In the genomic region with DNA sequence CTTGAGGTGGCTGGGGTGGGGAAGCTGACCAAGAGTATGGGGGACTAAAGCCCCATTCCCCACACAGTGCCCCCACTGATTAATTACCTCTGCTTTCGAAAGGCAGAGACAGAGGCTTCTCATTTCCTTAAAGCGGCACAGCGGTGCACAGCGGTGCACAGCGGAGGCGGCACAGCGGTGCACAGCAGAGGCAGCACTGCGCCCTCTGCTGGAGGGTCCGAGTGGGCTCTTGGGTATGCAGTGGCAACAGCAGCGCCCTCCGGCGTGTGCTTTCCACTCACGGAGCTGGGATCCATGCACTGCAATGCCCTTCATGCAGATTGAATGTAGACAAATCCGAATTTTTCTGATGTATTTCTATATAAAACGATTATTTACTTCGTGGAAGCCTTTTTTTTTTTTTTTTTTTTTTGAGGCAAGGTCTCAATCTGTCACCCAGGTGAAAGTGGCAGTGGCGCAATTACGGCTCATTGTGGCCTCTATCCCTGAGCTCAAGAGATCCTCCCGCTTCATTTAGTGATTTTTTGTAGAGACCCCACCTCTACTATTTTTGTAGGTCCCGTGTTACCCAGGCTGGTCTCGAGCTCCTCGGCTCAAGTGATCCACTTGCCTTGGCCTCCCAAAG, we compare ENCODE assay signal across 8 cellular contexts. TPM values are rescaled to one million over a fixed set of nuclear protein-coding genes. Genes with fewer than 3 reads are reported as not detected.
DNase-seq lines count a peak whose midpoint lies in the region; ATAC-seq, FAIRE-seq and TF ChIP-seq lines count a peak whose summit lies in the region.

No MANE protein-coding gene starts in this region.

- no peak overlapping the region for H3K27ac Mint-ChIP-seq in nephron

- TF ChIP-seq POLR2A in H1 (IDR thresholded peaks at IDR 0.05; ENCODE audit: control extremely low read depth in 1 of 2, low read depth in 2 of 2, low read length in 2 of 2), result no peak
- no peak for TF ChIP-seq POLR2A in upper lobe of left lung (IDR thresholded peaks at IDR 0.05)

- H3K9me3 Mint-ChIP-seq in nephron, result peaks cover 11% of the 10 kb centered on the region

- no peak overlapping the region for H4K5ac ChIP-seq in H1 (ENCODE audit: insufficient read length, low read depth, low read length)

- no peak overlapping the region for H3K18ac ChIP-seq in H1 (ENCODE audit: extremely low read depth, low read length)

- no peaks in the 10 kb centered on the region for H3K4me1 Mint-ChIP-seq in nephron

- H3K9ac ChIP-seq in Karpas-422 (ENCODE audit: low read length), result no peak overlapping the region
- no peak overlapping the region for H3K9ac ChIP-seq in H1 (replicated peaks in 1 of 4; ENCODE audit: extremely low read depth in 1 of 4, low read depth in 3 of 4, low read length in 3 of 4)

- H3K4me3 ChIP-seq in GM06990 (replicated peaks; ENCODE audit: low read depth, low read length) (no peak overlapping the region), Karpas-422 (ENCODE audit: low read length) (no peak overlapping the region), H1 (ENCODE audit: extremely low read depth in 1 of 4, insufficient read depth in 2 of 4, low read depth in 3 of 4, low read length in 4 of 4) (peak overlapping the region in 1 of 4 experiments; percentile 10; a peak in 1 of 8 replicates), upper lobe of left lung (no peak overlapping the region)

- no peak overlapping the region for H2BK5ac ChIP-seq in H1 (ENCODE audit: low read depth, low read length)

- H3K4me3 Mint-ChIP-seq in nephron, result no peak overlapping the region

- H3K9me2 ChIP-seq in Karpas-422 (replicated peaks; ENCODE audit: insufficient read depth, low read length), result no peaks in the 10 kb centered on the region

- H3K79me2 ChIP-seq in Karpas-422 (ENCODE audit: low read length), result no peaks in the 10 kb centered on the region
- no peaks in the 10 kb centered on the region for H3K79me2 ChIP-seq in H1 (ENCODE audit: control insufficient read depth in 1 of 2, insufficient read depth in 2 of 2, low read length in 2 of 2)

- TF ChIP-seq CTCF in GM06990 (IDR thresholded peaks at IDR 0.05; ENCODE audit: insufficient read depth, low read length, poor library complexity, severe bottlenecking) (peak; percentile 99), H1 (IDR thresholded peaks at IDR 0.05; ENCODE audit: control extremely low read depth in 1 of 3, insufficient read depth in 1 of 3, low read depth in 1 of 3, low read length in 3 of 3) (peak; percentile 87 to 99 (median 91)), nephron (IDR thresholded peaks at IDR 0.05; ENCODE audit: unreplicated experiment in 3 of 3) (peak; percentile 33 to 54 (median 37)), upper lobe of left lung (IDR thresholded peaks at IDR 0.05) (peak in 5 of 6 experiments; percentile 25 to 50 (median 38))

- 30% methylated on average over 19 of the region's 22 CpGs; no CpG with 5 or more reads in 1 of the 2 experiments for WGBS in H1 (ENCODE audit: extremely low coverage in 1 of 2, insufficient coverage in 1 of 2, insufficient read length in 1 of 2, insufficient replicate concordance in 2 of 2, low coverage in 1 of 2, low lambda C conversion rate in 2 of 2, missing lambda C conversion rate in 1 of 2), 2 experiments
- 39 to 45% methylated on average over 16 to 22 of the region's 22 CpGs for WGBS in upper lobe of left lung, 2 donors

- H2BK15ac ChIP-seq in H1 (ENCODE audit: low read length), result no peak overlapping the region

- H3K9me3 ChIP-seq in Karpas-422 (ENCODE audit: low read length) (no peaks in the 10 kb centered on the region), H1 (ENCODE audit: insufficient read depth in 2 of 2, low read depth in 1 of 2, low read length in 1 of 2) (no peaks in the 10 kb centered on the region), upper lobe of left lung (no peaks in the 10 kb centered on the region)

- peak; percentile 67 for DNase-seq in GM06990 (ENCODE audit: extremely low read depth, insufficient read length)
- DNase-seq in Karpas-422, result peak; percentile 91
- peak; percentile 66 to 72 for DNase-seq in activated CD4-positive, alpha-beta T cell treated with anti-CD3 and anti-CD28 coated beads, Interleukin-2, amount 50 U/mL, for 48 hours
- peak in 1 of 2 experiments; percentile 66 for DNase-seq in H1 (ENCODE audit: low read depth in 1 of 2, low spot score in 2 of 2)
- DNase-seq in upper lobe of left lung, result peak; percentile 55 to 60
- no peak for DNase-seq in DMS153 (lab: John Stamatoyannopoulos, UW)

- H3K4ac ChIP-seq in H1 (replicated peaks; ENCODE audit: insufficient read length, low read depth, low read length), result no peak overlapping the region

- H3K14ac ChIP-seq in H1 (ENCODE audit: insufficient read length), result no peak overlapping the region

- H3K27ac ChIP-seq in Karpas-422 (ENCODE audit: low read length), result no peak overlapping the region
- H3K27ac ChIP-seq in H1 (ENCODE audit: low read depth, low read length), result no peak overlapping the region
- no peak overlapping the region for H3K27ac ChIP-seq in upper lobe of left lung

- no peak overlapping the region for H2BK20ac ChIP-seq in H1 (ENCODE audit: low read length)

- POLR2A ChIA-PET in H1 (lab: Charles Lee; ENCODE audit: partially characterized antibody), result no interaction called here

- no peak overlapping the region for H2AFZ ChIP-seq in Karpas-422 (ENCODE audit: low read length)
- no peak overlapping the region for H2AFZ ChIP-seq in H1 (ENCODE audit: low read length)

- peaks cover 3% of the 10 kb centered on the region for H3K36me3 Mint-ChIP-seq in nephron (ENCODE audit: low read depth)

- H3K79me1 ChIP-seq in H1 (ENCODE audit: low read depth, low read length), result no peaks in the 10 kb centered on the region

- H3K23ac ChIP-seq in H1 (ENCODE audit: insufficient read length), result no peak overlapping the region

- no peaks in the 10 kb centered on the region for H3K4me1 ChIP-seq in Karpas-422 (ENCODE audit: low read length)
- H3K4me1 ChIP-seq in H1 (replicated peaks in 1 of 4; ENCODE audit: control insufficient read depth in 3 of 4, insufficient read depth in 4 of 4, low read length in 3 of 4), result no peaks in the 10 kb centered on the region
- H3K4me1 ChIP-seq in upper lobe of left lung, result no peaks in the 10 kb centered on the region

- FAIRE-seq in H1 (lab: Jason Lieb, UNC), result no peak

- H2BK12ac ChIP-seq in H1 (ENCODE audit: low read depth, low read length), result no peak overlapping the region

- peak; percentile 48 to 71; a peak in 3 of 4 replicates for TF ChIP-seq RAD21 in H1 (IDR thresholded peaks at IDR 0.05 in 1 of 2, conservative IDR thresholded peaks at IDR 0.05 in 1 of 2; ENCODE audit: low read depth in 2 of 2, low read length in 2 of 2)

- H3K27me3 Mint-ChIP-seq in nephron (ENCODE audit: low read depth), result peaks cover 31% of the 10 kb centered on the region

- H4K20me1 ChIP-seq in Karpas-422 (ENCODE audit: insufficient read depth, low read depth, low read length) (no peaks in the 10 kb centered on the region), H1 (replicated peaks in 1 of 2; ENCODE audit: control insufficient read depth in 1 of 2, insufficient read depth in 2 of 2, low read length in 2 of 2) (no peaks in the 10 kb centered on the region)

- H3K4me2 ChIP-seq in Karpas-422 (ENCODE audit: low read depth, low read length, poor library complexity, severe bottlenecking) (no peak overlapping the region), H1 (ENCODE audit: insufficient read depth in 1 of 2, low read depth in 2 of 2, low read length in 2 of 2) (peak overlapping the region in 1 of 2 experiments; percentile 53; a peak in 2 of 4 replicates)

- no peak for TF ChIP-seq EP300 in H1 (IDR thresholded peaks at IDR 0.05; ENCODE audit: borderline replicate concordance in 1 of 2, low read depth in 2 of 2, low read length in 2 of 2)
- TF ChIP-seq EP300 in upper lobe of left lung (IDR thresholded peaks at IDR 0.05), result no peak

- peak; percentile 99 for ATAC-seq in GM21723 (IDR thresholded peaks at IDR 0.05; ENCODE audit: unreplicated experiment)
- peak; percentile 86 to 87 for ATAC-seq in upper lobe of left lung (ENCODE audit: low FRiP score in 2 of 2)

- CTCF ChIA-PET in H1 (lab: Charles Lee; ENCODE audit: partially characterized antibody), result interaction anchor here (0.6 to 3.9 kb wide), 33 partner anchors 9 to 694 kb away, joined by 3 to 43 read pairs (median 4); partner anchors contain the start of gene PRPS2

- H2BK120ac ChIP-seq in H1 (replicated peaks; ENCODE audit: low read depth, low read length), result no peak overlapping the region

- no peak overlapping the region for H2AK5ac ChIP-seq in H1 (ENCODE audit: low read depth, low read length)

- H4K91ac ChIP-seq in H1 (replicated peaks; ENCODE audit: insufficient read length, low read length), result no peak overlapping the region

- H3K36me3 ChIP-seq in GM06990 (ENCODE audit: control insufficient read depth, insufficient read depth, low read length) (no peaks in the 10 kb centered on the region), Karpas-422 (ENCODE audit: insufficient read depth, low read length) (no peaks in the 10 kb centered on the region), H1 (ENCODE audit: control insufficient read depth in 2 of 4, insufficient read depth in 4 of 4, low read length in 3 of 4) (no peaks in the 10 kb centered on the region), upper lobe of left lung (no peaks in the 10 kb centered on the region)

- H3K27me3 ChIP-seq in GM06990 (replicated peaks; ENCODE audit: control insufficient read depth, insufficient read depth, low read length) (no peaks in the 10 kb centered on the region), Karpas-422 (ENCODE audit: low read length) (no peaks in the 10 kb centered on the region), H1 (replicated peaks in 1 of 4; ENCODE audit: control insufficient read depth in 3 of 4, extremely low read depth in 1 of 4, insufficient read depth in 3 of 4, low read length in 3 of 4) (no peaks in the 10 kb centered on the region), upper lobe of left lung (no peaks in the 10 kb centered on the region)

- no peaks in the 10 kb centered on the region for H3K23me2 ChIP-seq in H1 (ENCODE audit: low read depth, low read length)

- no peak overlapping the region for H4K8ac ChIP-seq in H1 (ENCODE audit: extremely low read depth, insufficient read depth, low read length)

- no peak overlapping the region for H3K56ac ChIP-seq in H1 (replicated peaks; ENCODE audit: insufficient read length, low read depth, low read length)

TF ChIP-seq in H1, 55 proteins besides CTCF, POLR2A, EP300 and RAD21 (continues in another document):
- peak; percentile 26 for TF ChIP-seq ASH2L (IDR thresholded peaks at IDR 0.05; ENCODE audit: low read length)

RNA-seq across cellular contexts. Expression of gene PRPS2, which starts 19.7 kb away (rescaled TPM):
- total RNA-seq in Karpas-422 (2014; rRNA removed; shearing (Covaris generic); ENCODE audit: low replicate concordance), result 56.6 and 74.6 TPM in 2 replicates
- 29.0 and 31.4 TPM in 2 replicates for total RNA-seq in H1 (2021; fragmentation: NEBNext Ultra II Directional; extraction: Animal tissue kit (Norgen Biotek cat#: 25700))
- 11.8 and 17.8 TPM in 2 replicates for polyA plus RNA-seq in H1 (2011; rRNA removed)
- 16.1 TPM for polyA plus RNA-seq in H1 (2011; cell fraction: cytosol; rRNA removed)
- polyA plus RNA-seq in H1 (2011; cell fraction: nucleus; rRNA removed), result 16.9 TPM
- 23.7 to 30.1 TPM (median 25.7 TPM) in 4 replicates for polyA plus RNA-seq in H1 (2012, experiment 1 of 2)
- polyA plus RNA-seq in H1 (2012, experiment 2 of 2), result 2.3 TPM
- 12.2 TPM for polyA plus RNA-seq in H1 (2013, experiment 1 of 2)
- polyA plus RNA-seq in H1 (2013, experiment 2 of 2), result 12.1 TPM
- 28.9 TPM in 2 replicates for polyA minus RNA-seq in H1 (2011; rRNA and poly(A)+ RNA removed)
- polyA minus RNA-seq in H1 (2011; cell fraction: cytosol; rRNA and poly(A)+ RNA removed), result 35.8 TPM
- 21.7 TPM for polyA minus RNA-seq in H1 (2011; cell fraction: nucleus; rRNA and poly(A)+ RNA removed)
- 10 to 100 TPM in 5 of 6 donors, 1 to 10 TPM in 1; 5.2 to 27.4 (median 22.6) TPM for total RNA-seq in upper lobe of left lung

Comparison
In these comparisons a context has a peak if more than half of its experiments do, and no peak if none do; other contexts are left out.
1. CTCF ChIP-seq: peak in every context shown above with its lines; median percentile 99 in GM06990; 91 in H1; 38 in upper lobe of left lung; 37 in nephron.